8 cellular contexts compared by ENCODE assay signal in genomic region chr1:27153549-27153886, GRCh38. TPM values are rescaled to one million over a fixed set of nuclear protein-coding genes. Genes with fewer than 3 reads are reported as not detected.
DNase-seq lines count a peak whose midpoint lies in the region; ATAC-seq and TF ChIP-seq lines count a peak whose summit lies in the region.

No MANE protein-coding gene starts in this region.

- no peak for ATAC-seq in GM21717 (IDR thresholded peaks at IDR 0.05; ENCODE audit: unreplicated experiment)
- ATAC-seq in HG02970 (IDR thresholded peaks at IDR 0.05; ENCODE audit: low FRiP score, unreplicated experiment): no peak
- ATAC-seq in GM21529 (IDR thresholded peaks at IDR 0.05; ENCODE audit: unreplicated experiment): no peak

- no peaks in the 10 kb centered on the region for H3K9me2 ChIP-seq in SU-DHL-6 (replicated peaks; ENCODE audit: insufficient read depth, low read length)

- H3K9ac ChIP-seq in SU-DHL-6 (ENCODE audit: low read length): peak overlapping the region; percentile 89

- TF ChIP-seq CTCF in GM06990 (IDR thresholded peaks at IDR 0.05; ENCODE audit: insufficient read depth, low read length, poor library complexity, severe bottlenecking) (no peak), SU-DHL-6 (IDR thresholded peaks at IDR 0.05; ENCODE audit: insufficient read depth, low read length, poor library complexity, severe bottlenecking) (no peak), fibroblast of villous mesenchyme (IDR thresholded peaks at IDR 0.05; ENCODE audit: insufficient read depth, low read depth, low read length) (no peak), retinal pigment epithelial cell (conservative IDR thresholded peaks at IDR 0.05; ENCODE audit: low read depth, low read length) (no peak)

- H3K9me3 ChIP-seq in SU-DHL-6 (ENCODE audit: insufficient read depth, low read length): no peaks in the 10 kb centered on the region

- H3K4me3 ChIP-seq in GM06990 (replicated peaks; ENCODE audit: low read depth, low read length) (peak overlapping the region; percentile 84), SU-DHL-6 (ENCODE audit: insufficient read depth, low read length, poor library complexity, severe bottlenecking) (peak overlapping the region; percentile 83), fibroblast of villous mesenchyme (ENCODE audit: low read depth, low read length) (peak overlapping the region; percentile 74), retinal pigment epithelial cell (ENCODE audit: low read length) (peak overlapping the region; percentile 68)

- no peaks in the 10 kb centered on the region for H4K20me1 ChIP-seq in SU-DHL-6 (ENCODE audit: low read depth, low read length)

- H3F3A ChIP-seq in SU-DHL-6 (ENCODE audit: insufficient read depth): no peaks in the 10 kb centered on the region

- H3K36me3 ChIP-seq in GM06990 (ENCODE audit: control insufficient read depth, insufficient read depth, low read length): peaks cover 7% of the 10 kb centered on the region
- no peaks in the 10 kb centered on the region for H3K36me3 ChIP-seq in SU-DHL-6 (ENCODE audit: low read length)

- no peak overlapping the region for H2AFZ ChIP-seq in SU-DHL-6 (ENCODE audit: low read depth, low read length, severe bottlenecking)

- H3K27ac ChIP-seq in SU-DHL-6 (ENCODE audit: low read depth, low read length): no peak overlapping the region

- H3K27me3 ChIP-seq in GM06990 (replicated peaks; ENCODE audit: control insufficient read depth, insufficient read depth, low read length) (no peaks in the 10 kb centered on the region), SU-DHL-6 (ENCODE audit: low read length) (no peaks in the 10 kb centered on the region)

- H3K4me2 ChIP-seq in SU-DHL-6 (ENCODE audit: low read depth, low read length, poor library complexity, severe bottlenecking): peak overlapping the region; percentile 94

- H3K79me2 ChIP-seq in SU-DHL-6 (ENCODE audit: insufficient read depth, low read length): no peaks in the 10 kb centered on the region

- DNase-seq in GM06990 (ENCODE audit: extremely low read depth, insufficient read length) (no peak), fibroblast of villous mesenchyme (ENCODE audit: low read depth) (no peak), retinal pigment epithelial cell (ENCODE audit: low read depth) (no peak)
- DNase-seq in activated CD8-positive, alpha-beta memory T cell treated with anti-CD3 and anti-CD28 coated beads, Interleukin-2, amount 50 U/mL, for 4 hours: no peak

RNA-seq across cellular contexts. Expression of gene SLC9A1, which starts 1.4 kb away (rescaled TPM):
- total RNA-seq in fibroblast of villous mesenchyme: 6.0 and 7.4 TPM in 2 replicates
